In the genomic region with DNA sequence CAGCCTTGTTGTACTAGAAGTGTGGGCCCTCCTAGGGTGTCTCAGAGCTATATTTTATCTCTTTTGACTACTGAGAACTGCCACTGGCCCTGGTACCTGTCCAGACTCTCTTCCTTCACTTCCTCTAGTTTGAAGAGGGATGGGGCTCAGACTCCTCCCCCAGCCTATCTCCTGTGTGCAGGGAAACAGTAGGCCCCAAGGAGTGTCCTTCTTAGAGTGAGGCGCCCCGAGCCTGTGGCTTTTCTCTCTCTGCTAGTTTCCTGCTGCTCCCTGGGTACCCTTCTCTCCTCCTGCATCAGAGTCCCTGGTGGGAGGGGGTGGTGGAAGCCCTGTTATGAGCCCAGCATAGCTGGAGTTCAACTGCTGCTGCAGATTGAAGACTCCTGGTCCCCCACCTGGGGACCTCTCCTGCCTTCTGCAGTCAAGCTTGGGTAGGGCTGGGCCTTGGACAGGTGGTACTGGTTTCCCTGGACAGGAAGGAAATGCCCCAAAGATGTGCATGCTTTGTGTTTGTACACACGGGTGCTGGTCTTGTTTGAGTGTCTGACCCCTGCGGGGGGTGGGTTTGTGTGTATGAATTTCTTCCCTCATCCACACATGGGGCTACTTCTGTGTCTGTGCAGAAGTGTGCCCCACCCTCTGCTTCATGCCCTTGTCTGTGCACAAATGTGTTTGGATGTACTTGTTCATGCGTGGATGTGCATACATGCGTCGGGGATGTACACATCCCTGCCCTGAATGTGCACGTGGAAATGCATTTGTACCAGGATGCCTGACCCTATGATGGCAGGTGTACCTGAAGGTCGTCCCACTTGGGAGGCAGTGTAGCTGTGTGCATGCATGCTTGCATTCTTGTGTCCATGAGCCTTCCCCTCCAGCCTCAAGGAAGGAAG, we compare ENCODE assay signal across 1 cellular context.
TF ChIP-seq lines count a peak whose summit lies in the region.

No MANE protein-coding gene starts in this region.

TF ChIP-seq in IMR-90, 13 proteins besides CTCF, POLR2A, EP300 and RAD21:
- TF ChIP-seq MAFK (IDR thresholded peaks at IDR 0.05; ENCODE audit: low read depth, low read length) = no peak
- TF ChIP-seq SMC3 (IDR thresholded peaks at IDR 0.05; ENCODE audit: low read depth, low read length) = no peak
- no peak for TF ChIP-seq CEBPB (IDR thresholded peaks at IDR 0.05; ENCODE audit: low read depth, low read length)
- no peak for TF ChIP-seq NFE2L2 (IDR thresholded peaks at IDR 0.05; ENCODE audit: low read depth, low read length)
- TF ChIP-seq USF2 (IDR thresholded peaks at IDR 0.05; ENCODE audit: low read depth, low read length) = no peak
- no peak for TF ChIP-seq MXI1 (IDR thresholded peaks at IDR 0.05; ENCODE audit: borderline replicate concordance, low read depth, low read length)
- TF ChIP-seq MAZ (IDR thresholded peaks at IDR 0.05; ENCODE audit: borderline replicate concordance, low read depth, low read length) = no peak
- no peak for TF ChIP-seq RFX5 (IDR thresholded peaks at IDR 0.05; ENCODE audit: low read depth, low read length)
- no peak for TF ChIP-seq BHLHE40 (IDR thresholded peaks at IDR 0.05; ENCODE audit: low read depth, low read length)
- TF ChIP-seq RCOR1 (IDR thresholded peaks at IDR 0.05; ENCODE audit: insufficient replicate concordance, low read length) = no peak
- TF ChIP-seq FOS (IDR thresholded peaks at IDR 0.05; ENCODE audit: low read depth, low read length) = no peak
